Comparison of ENCODE assay signal across 19 cellular contexts in the genomic region with DNA sequence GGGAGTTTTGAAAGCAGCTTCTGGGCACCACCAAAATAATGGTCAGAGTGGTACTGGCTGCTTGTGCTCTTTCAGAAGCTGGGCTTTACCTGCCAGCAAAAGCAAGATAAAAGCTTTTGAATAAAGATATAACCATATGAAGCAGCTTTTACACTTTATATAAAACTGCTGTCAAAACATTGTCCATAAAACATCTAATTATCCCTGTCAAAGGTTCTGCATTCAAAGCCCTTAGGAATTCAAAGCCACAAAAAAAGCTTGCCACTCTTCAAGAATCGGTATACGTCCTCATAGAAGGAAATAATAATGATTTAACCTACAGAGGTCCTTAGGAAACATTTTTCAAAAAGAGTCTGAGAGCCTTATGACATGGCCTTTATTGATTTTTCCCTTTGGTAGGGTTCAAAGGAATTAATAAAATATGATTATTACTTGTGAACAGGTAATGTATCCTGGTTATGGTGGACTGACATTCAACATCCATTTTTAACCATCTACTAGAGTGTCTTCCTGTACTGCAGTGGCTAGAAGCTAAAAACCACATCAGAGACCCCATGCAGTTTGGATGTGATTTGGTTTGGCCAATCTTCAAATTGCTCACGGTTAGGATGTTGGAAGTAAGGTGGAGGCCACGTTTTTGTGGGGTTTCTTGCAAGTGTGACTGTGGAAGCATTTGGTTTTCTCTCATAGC.
DNase-seq lines count a peak whose midpoint lies in the region; ATAC-seq, FAIRE-seq and TF ChIP-seq lines count a peak whose summit lies in the region.
"Had no signal": no experiment of that assay in that cellular context is flagged by ENCODE, and none has a peak within 500 bp of the region (broad histone marks: within the 10 kb centered on the region; RNA-seq: fewer than 3 reads in every experiment).

No MANE protein-coding gene starts in this region.

- H3K4me1 Mint-ChIP-seq in activated CD4-positive, alpha-beta T cell treated with anti-CD3 and anti-CD28 coated beads, Interleukin-2, amount 10 ng/mL, durations not matched to agents 7 days and 5 days, result peaks cover 16% of the 10 kb centered on the region

- DNase-seq in activated CD4-positive, alpha-beta T cell treated with anti-CD3 and anti-CD28 coated beads, Interleukin-2, amount 10 ng/mL, durations not matched to agents 7 days and 5 days, result no peak
- no peak for DNase-seq in activated CD4-positive, alpha-beta T cell treated with anti-CD3 and anti-CD28 coated beads, Interleukin-2, amount 50 U/mL, for 4 hours
- no peak for DNase-seq in GM19239 (ENCODE audit: insufficient read length, low spot score)
- DNase-seq in choroid plexus epithelial cell (ENCODE audit: low read depth), result peak; percentile 13
- no peak for DNase-seq in MV-4-11 (lab: John Stamatoyannopoulos, UW)
- DNase-seq in upper lobe of left lung, result no peak
- DNase-seq in left colon, result no peak
- DNase-seq: GM23248, H9, KG1, NCI-H1105 treated with DMSO at 0.1 percent for 48 hours, NCI-H2029 treated with DMSO at 0.1 percent for 48 hours, NCI-H2171, NCI-H446, NCI-H526 had no signal

- FAIRE-seq in GM19239 (lab: Jason Lieb, UNC), result peak; percentile 42
- FAIRE-seq: RCC 7860 had no signal

- no peak overlapping the region for H3K27ac ChIP-seq in upper lobe of left lung
- H3K27ac ChIP-seq: GM23248, SJSA1 had no signal

- TF ChIP-seq CTCF in choroid plexus epithelial cell (conservative IDR thresholded peaks at IDR 0.05; ENCODE audit: low read depth, low read length) (no peak), upper lobe of left lung (IDR thresholded peaks at IDR 0.05) (no peak)

- no peaks in the 10 kb centered on the region for H3K9me3 Mint-ChIP-seq in activated CD4-positive, alpha-beta T cell treated with anti-CD3 and anti-CD28 coated beads, Interleukin-2, amount 10 ng/mL, durations not matched to agents 7 days and 5 days
- H3K9me3 Mint-ChIP-seq: CD14-positive monocyte, H9 had no signal

- TF ChIP-seq POLR2A in upper lobe of left lung (IDR thresholded peaks at IDR 0.05), result no peak

- no peaks in the 10 kb centered on the region for H3K36me3 ChIP-seq in upper lobe of left lung
- H3K36me3 ChIP-seq: SJSA1 had no signal

- TF ChIP-seq EP300 in upper lobe of left lung (IDR thresholded peaks at IDR 0.05), result no peak

- H3K27me3 ChIP-seq in upper lobe of left lung, result no peaks in the 10 kb centered on the region
- H3K27me3 ChIP-seq: SJSA1 had no signal

- ATAC-seq in upper lobe of left lung (ENCODE audit: low FRiP score in 2 of 2), result no peak
- ATAC-seq in left colon, result no peak
- ATAC-seq: Right ventricle myocardium inferior had no signal

- peak overlapping the region; percentile 31 for H3K27ac Mint-ChIP-seq in activated CD4-positive, alpha-beta T cell treated with anti-CD3 and anti-CD28 coated beads, Interleukin-2, amount 10 ng/mL, durations not matched to agents 7 days and 5 days

- intact Hi-C loops in left colon (cut with DNase I, micrococcal nuclease), result no loop called here

- CTCF ChIA-PET in activated CD4-positive, alpha-beta T cell treated with anti-CD3 and anti-CD28 coated beads, Interleukin-2, amount 10 ng/mL, durations not matched to agents 7 days and 5 days (lab: Charles Lee), result no interaction called here

- H3K4me3 ChIP-seq in choroid plexus epithelial cell (ENCODE audit: low read depth, low read length), result no peak overlapping the region
- no peak overlapping the region for H3K4me3 ChIP-seq in upper lobe of left lung
- H3K4me3 ChIP-seq: GM23248, SJSA1 had no signal

- WGBS in upper lobe of left lung, 2 donors, result 81 to 83% methylated on average over 4 of the region's 4 CpGs

- H3K36me3 Mint-ChIP-seq in activated CD4-positive, alpha-beta T cell treated with anti-CD3 and anti-CD28 coated beads, Interleukin-2, amount 10 ng/mL, durations not matched to agents 7 days and 5 days (ENCODE audit: low read depth), result no peaks in the 10 kb centered on the region
- H3K36me3 Mint-ChIP-seq: CD14-positive monocyte had no signal

- POLR2A ChIA-PET in activated CD4-positive, alpha-beta T cell treated with anti-CD3 and anti-CD28 coated beads, Interleukin-2, amount 10 ng/mL, durations not matched to agents 7 days and 5 days (lab: Charles Lee), result no interaction called here

- no peaks in the 10 kb centered on the region for H3K27me3 Mint-ChIP-seq in activated CD4-positive, alpha-beta T cell treated with anti-CD3 and anti-CD28 coated beads, Interleukin-2, amount 10 ng/mL, durations not matched to agents 7 days and 5 days

- H3K9me3 ChIP-seq in upper lobe of left lung, result no peaks in the 10 kb centered on the region
- H3K9me3 ChIP-seq: SJSA1 had no signal

- peaks cover 0 to 5% (median 0%) of the 10 kb centered on the region in 4 donors for H3K4me1 ChIP-seq in upper lobe of left lung
- H3K4me1 ChIP-seq: SJSA1 had no signal

- no peak overlapping the region for H3K4me3 Mint-ChIP-seq in activated CD4-positive, alpha-beta T cell treated with anti-CD3 and anti-CD28 coated beads, Interleukin-2, amount 10 ng/mL, durations not matched to agents 7 days and 5 days
- H3K4me3 Mint-ChIP-seq: CD14-positive monocyte, H9 had no signal
